ENCODE assay signal across 8 cellular contexts in the genomic region with DNA sequence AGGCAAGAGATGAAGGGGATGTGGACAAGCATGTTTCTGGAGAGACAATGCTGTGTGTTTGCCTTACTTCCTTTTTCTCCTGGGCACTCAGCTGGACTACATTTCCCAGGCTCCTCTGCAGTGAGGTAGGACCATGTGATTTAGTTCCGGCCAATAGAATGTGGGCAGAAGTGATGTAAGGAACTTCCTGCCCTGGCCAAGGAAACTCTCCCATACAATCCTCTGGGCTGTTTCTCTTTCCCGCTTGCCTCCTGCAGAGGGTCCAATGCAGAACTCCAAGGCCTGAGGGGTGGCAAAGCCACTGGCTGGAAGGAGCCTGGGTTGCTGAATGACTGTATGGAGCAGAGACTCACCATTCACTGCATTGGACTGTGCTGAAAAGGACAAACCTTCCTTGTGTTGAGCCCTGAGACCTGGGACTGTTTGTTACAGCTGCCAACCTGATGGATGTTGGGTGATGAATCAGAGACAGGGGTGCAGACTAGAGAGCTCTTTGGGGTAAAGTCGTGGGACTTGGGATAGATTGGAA.
DNase-seq lines count a peak whose midpoint lies in the region; ATAC-seq, FAIRE-seq and TF ChIP-seq lines count a peak whose summit lies in the region.

No MANE protein-coding gene starts in this region.

- peak; percentile 71 for DNase-seq in NCI-H226
- peak; percentile 65 for DNase-seq in astrocyte (ENCODE audit: low read depth)
- peak; percentile 44 to 66 for DNase-seq in left colon
- DNase-seq in activated gamma-delta T cell (lab: John Stamatoyannopoulos, UW) = no peak
- no peak for DNase-seq in NCI-H187 treated with DMSO at 0.1 percent for 48 hours (lab: John Stamatoyannopoulos, UW)

- H3K4me1 ChIP-seq in BLaER1 (peaks cover 16% of the 10 kb centered on the region), astrocyte (ENCODE audit: insufficient read depth, low read length) (peaks cover 3% of the 10 kb centered on the region)

- peak overlapping the region; percentile 25; the same call in 1 of the 2 replicates for H3K27ac ChIP-seq in BLaER1
- H3K27ac ChIP-seq in astrocyte (ENCODE audit: low read depth, low read length) = no peak overlapping the region

- H3K4me3 ChIP-seq in BLaER1 (peak overlapping the region; percentile 42; the same call in 1 of the 2 replicates), astrocyte (ENCODE audit: insufficient read depth, low read depth, low read length) (no peak overlapping the region)

- H3K9me3 Mint-ChIP-seq in astrocyte (ENCODE audit: unreplicated experiment) = peaks cover 1% of the 10 kb centered on the region

- no peaks in the 10 kb centered on the region for H3K36me3 Mint-ChIP-seq in astrocyte (ENCODE audit: low read depth, unreplicated experiment)

- peak overlapping the region; percentile 72 for H2AFZ ChIP-seq in astrocyte (ENCODE audit: low read depth, low read length)

- peak; percentile 49 for FAIRE-seq in astrocyte (lab: Jason Lieb, UNC)

- no peak for TF ChIP-seq CTCF in astrocyte (IDR thresholded peaks at IDR 0.05; ENCODE audit: insufficient read depth, low read depth, low read length)

- no peaks in the 10 kb centered on the region for H3K27me3 ChIP-seq in BLaER1
- peaks cover 10% of the 10 kb centered on the region for H3K27me3 ChIP-seq in astrocyte (ENCODE audit: insufficient read depth, low read length)

- H3K36me3 ChIP-seq in BLaER1 = no peaks in the 10 kb centered on the region
- no peaks in the 10 kb centered on the region for H3K36me3 ChIP-seq in astrocyte (ENCODE audit: insufficient read depth, low read length)

- intact Hi-C loops in left colon (cut with DNase I, micrococcal nuclease) = no loop called here

- H3K9ac ChIP-seq in BLaER1 = no peak overlapping the region
- no peak overlapping the region for H3K9ac ChIP-seq in astrocyte (ENCODE audit: low read length)

- H3K9me3 ChIP-seq in BLaER1 = no peaks in the 10 kb centered on the region; the same call in 1 of the 2 replicates
- H3K9me3 ChIP-seq in astrocyte (ENCODE audit: insufficient read depth, low read depth, low read length) = no peaks in the 10 kb centered on the region

- H4K20me1 ChIP-seq in BLaER1 = no peaks in the 10 kb centered on the region
- H4K20me1 ChIP-seq in astrocyte (ENCODE audit: insufficient read depth, low read length) = no peaks in the 10 kb centered on the region

- H3K79me2 ChIP-seq in astrocyte (ENCODE audit: insufficient read depth, low read length) = no peaks in the 10 kb centered on the region

- peak overlapping the region; percentile 74 for H3K4me3 Mint-ChIP-seq in astrocyte (ENCODE audit: unreplicated experiment)

- no peak overlapping the region for H3K27ac Mint-ChIP-seq in astrocyte (ENCODE audit: unreplicated experiment)

- peaks cover 5% of the 10 kb centered on the region for H3K4me1 Mint-ChIP-seq in astrocyte (ENCODE audit: low read depth, unreplicated experiment)

- H3K4me2 ChIP-seq in BLaER1 = peak overlapping the region; percentile 63
- peak overlapping the region; percentile 57 for H3K4me2 ChIP-seq in astrocyte (ENCODE audit: low read length)

- ATAC-seq in GM18517 (IDR thresholded peaks at IDR 0.05; ENCODE audit: unreplicated experiment) (peak; percentile 90), HG02885 (IDR thresholded peaks at IDR 0.05; ENCODE audit: poor library complexity, unreplicated experiment) (peak; percentile 99), left colon (peak; percentile 92)

- H3K27me3 Mint-ChIP-seq in astrocyte (ENCODE audit: low read depth, unreplicated experiment) = peaks cover 3% of the 10 kb centered on the region

Comparison
In these comparisons a context has a peak if more than half of its experiments do, and no peak if none do; other contexts are left out.
1. DNase-seq: peak in NCI-H226 (single experiment), astrocyte (single experiment) and left colon (2 of 2); none in activated gamma-delta T cell (single experiment) and NCI-H187 treated with DMSO at 0.1 percent for 48 hours (single experiment).
2. Peak in every context shown above with its lines, with median percentiles within 50 percentile points of each other: ATAC-seq.